Comparison of ENCODE assay signal across 25 cellular contexts in the genomic region with DNA sequence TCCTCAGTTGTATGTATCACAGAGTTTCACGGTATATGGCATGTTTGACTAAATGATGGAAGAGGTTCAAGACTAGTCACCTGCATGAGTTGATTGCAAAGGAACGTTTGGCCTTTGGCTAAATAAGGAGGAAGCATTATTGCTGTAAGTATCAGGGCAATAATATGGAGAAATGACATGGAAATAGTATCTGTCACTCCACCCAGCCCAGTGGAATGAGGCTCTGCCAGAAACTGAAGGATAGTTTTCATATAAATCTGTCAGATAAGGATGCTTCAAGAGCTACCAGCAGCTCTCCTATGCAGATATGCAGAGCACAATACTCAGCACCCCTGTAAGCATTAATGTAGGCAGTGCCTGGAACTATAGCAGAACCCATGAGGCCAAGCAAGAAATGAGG. TPM values are rescaled to one million over a fixed set of nuclear protein-coding genes. Genes with fewer than 3 reads are reported as not detected.
"Had no signal": no experiment of that assay in that cellular context is flagged by ENCODE, and none has a peak within 500 bp of the region (broad histone marks: within the 10 kb centered on the region; RNA-seq: fewer than 3 reads in every experiment).

No MANE protein-coding gene starts in this region.

- H3K4me1 ChIP-seq: left ventricle myocardium inferior, right atrium auricular region, right lobe of liver, transverse colon had no signal

- H3K9me3 Mint-ChIP-seq: natural killer cell; stimulated activated memory B cell treated with anti-CD40 and anti-IgM and Interleukin-4, amounts not matched to agents 10 μg/mL and 1 μg/mL and 100 μg/mL, for 72 hours had no signal

- H3K27ac ChIP-seq: hepatocyte, left ventricle myocardium inferior, ovary, right atrium auricular region, right lobe of liver, transverse colon had no signal

- H3K79me2 ChIP-seq: hepatocyte had no signal

- H3K27me3 Mint-ChIP-seq: stimulated activated naive CD8-positive, alpha-beta T cell treated with anti-CD3 and anti-CD28 coated beads, Interleukin-15, amount 100 ng/mL, for 72 hours had no signal

- H2AFZ ChIP-seq: hepatocyte had no signal

- DNase-seq: islet precursor cell; left ventricle myocardium inferior; mesendoderm; naive B cell; natural killer cell; nephron progenitor cell; ovary; right lobe of liver; stimulated activated CD4-positive, alpha-beta T cell treated with anti-CD3 and anti-CD28 coated beads, Interleukin-1b, Interleukin-23, amount 100 ng/mL, for 48 hours; stimulated activated CD4-positive, alpha-beta T cell treated with anti-CD3 and anti-CD28 coated beads, Interleukin-2, amount 100 ng/mL, for 48 hours; stimulated activated CD4-positive, alpha-beta T cell treated with anti-CD3 and anti-CD28 coated beads, Interleukin-4, amount 100 ng/mL, for 4 hours; stimulated activated CD8-positive, alpha-beta memory T cell treated with anti-CD3 and anti-CD28 coated beads, Interleukin-4, amount 100 ng/mL, for 48 hours; stimulated activated naive CD4-positive, alpha-beta T cell treated with Interleukin-2 at 50 U/mL for 16 hours; stimulated activated naive CD8-positive, alpha-beta T cell treated with anti-CD3 and anti-CD28 coated beads, Interleukin-15, amount 100 ng/mL, for 72 hours; substantia nigra; transverse colon had no signal

- H3K27ac Mint-ChIP-seq: mesothelial cell of epicardium; naive B cell; natural killer cell; nephron progenitor cell; progenitor cell of endocrine pancreas; stimulated activated memory B cell treated with anti-CD40 and anti-IgM and Interleukin-4, amounts not matched to agents 10 μg/mL and 1 μg/mL and 100 μg/mL, for 72 hours; stimulated activated naive CD8-positive, alpha-beta T cell treated with anti-CD3 and anti-CD28 coated beads, Interleukin-15, amount 100 ng/mL, for 72 hours had no signal

- H3K9me3 ChIP-seq: ovary, right atrium auricular region, right lobe of liver, transverse colon had no signal

- H3K36me3 Mint-ChIP-seq: mesothelial cell of epicardium; naive B cell; natural killer cell; stimulated activated memory B cell treated with anti-CD40 and anti-IgM and Interleukin-4, amounts not matched to agents 10 μg/mL and 1 μg/mL and 100 μg/mL, for 72 hours had no signal

- ATAC-seq: natural killer cell; right lobe of liver; stimulated activated memory B cell treated with anti-CD40 and anti-IgM and Interleukin-4, amounts not matched to agents 10 μg/mL and 1 μg/mL and 100 μg/mL, for 72 hours; stimulated activated naive CD8-positive, alpha-beta T cell treated with anti-CD3 and anti-CD28 coated beads, Interleukin-15, amount 100 ng/mL, for 72 hours had no signal

- H3K4me2 ChIP-seq: hepatocyte, smooth muscle cell had no signal

- H3K4me3 Mint-ChIP-seq: mesothelial cell of epicardium; naive B cell; natural killer cell; nephron progenitor cell; stimulated activated memory B cell treated with anti-CD40 and anti-IgM and Interleukin-4, amounts not matched to agents 10 μg/mL and 1 μg/mL and 100 μg/mL, for 72 hours; stimulated activated naive CD8-positive, alpha-beta T cell treated with anti-CD3 and anti-CD28 coated beads, Interleukin-15, amount 100 ng/mL, for 72 hours had no signal

- H3K27me3 ChIP-seq: ovary, right atrium auricular region, right lobe of liver, transverse colon had no signal

- H3K36me3 ChIP-seq: left ventricle myocardium inferior, ovary, right atrium auricular region, right lobe of liver, transverse colon had no signal

- H3K4me1 Mint-ChIP-seq: mesothelial cell of epicardium; naive B cell; natural killer cell; nephron progenitor cell; stimulated activated memory B cell treated with anti-CD40 and anti-IgM and Interleukin-4, amounts not matched to agents 10 μg/mL and 1 μg/mL and 100 μg/mL, for 72 hours had no signal

- H3K4me3 ChIP-seq: hepatocyte, left ventricle myocardium inferior, lung, ovary, right atrium auricular region, right lobe of liver, smooth muscle cell, transverse colon had no signal

RNA-seq across cellular contexts. Expression of gene DCT, which starts 55.7 kb away (rescaled TPM):
- total RNA-seq: hepatocyte, mononuclear cell, progenitor cell of endocrine pancreas, pulmonary artery endothelial cell, transverse colon had no signal
- polyA plus RNA-seq: hepatocyte had no signal
